27 cellular contexts compared by ENCODE assay signal in genomic region chr4:166600264-166600663, GRCh38.
"Had no signal": no experiment of that assay in that cellular context is flagged by ENCODE, and none has a peak within 500 bp of the region (broad histone marks: within the 10 kb centered on the region; RNA-seq: fewer than 3 reads in every experiment).

No MANE protein-coding gene starts in this region.

- H3K27ac ChIP-seq: stomach, suprapubic skin, testis, thoracic aorta, thyroid gland, tibial artery, tibial nerve, transverse colon, upper lobe of left lung, upper lobe of right lung, uterus, vagina had no signal

- H3K4me3 ChIP-seq: stomach, suprapubic skin, testis, thoracic aorta, thyroid gland, tibial artery, tibial nerve, transverse colon, upper lobe of left lung, upper lobe of right lung, uterus, vagina had no signal

- H3K27me3 ChIP-seq: stomach, suprapubic skin, testis, thyroid gland, tibial artery, tibial nerve, transverse colon, upper lobe of left lung, upper lobe of right lung, uterus, vagina had no signal

- FAIRE-seq: urothelium cell line had no signal

- H3K4me1 ChIP-seq: stomach, suprapubic skin, testis, thyroid gland, tibial artery, tibial nerve, transverse colon, upper lobe of left lung, upper lobe of right lung, uterus, vagina had no signal

- DNase-seq: stimulated activated CD4-positive, alpha-beta T cell treated with anti-CD3 and anti-CD28 coated beads, Interleukin-2, amount 100 ng/mL, for 48 hours; stimulated activated CD4-positive, alpha-beta T cell treated with anti-CD3 and anti-CD28 coated beads, Interleukin-4, amount 100 ng/mL, for 1 hour; stimulated activated CD4-positive, alpha-beta T cell treated with anti-CD3 and anti-CD28 coated beads, Interleukin-4, amount 100 ng/mL, for 24 hours; stimulated activated CD4-positive, alpha-beta T cell treated with anti-CD3 and anti-CD28 coated beads, Interleukin-4, amount 100 ng/mL, for 4 hours; stimulated activated CD8-positive, alpha-beta memory T cell treated with anti-CD3 and anti-CD28 coated beads, Interleukin-4, amount 100 ng/mL, for 48 hours; stimulated activated naive B cell treated with anti-CD40 and anti-IgM and Interleukin-4, amounts not matched to agents 10 μg/mL and 1 μg/mL and 100 μg/mL, for 72 hours; stimulated activated naive CD4-positive, alpha-beta T cell; stimulated activated naive CD4-positive, alpha-beta T cell treated with Interleukin-2 at 50 U/mL for 16 hours; stimulated activated naive CD8-positive, alpha-beta T cell treated with anti-CD3 and anti-CD28 coated beads, Interleukin-15, amount 100 ng/mL, for 72 hours; stimulated activated naive CD8-positive, alpha-beta T cell treated with anti-CD3 and anti-CD28 coated beads, Interleukin-15, Interleukin-2, amounts not matched to agents 100 U/mL and 50 U/mL, for 24 hours; stomach; substantia nigra; testis; thyroid gland; tibial artery; transverse colon; trophoblast cell; upper lobe of left lung; upper lobe of right lung; uterus had no signal

- H3K36me3 ChIP-seq: stomach, suprapubic skin, thoracic aorta, thyroid gland, tibial artery, tibial nerve, transverse colon, upper lobe of left lung, upper lobe of right lung, uterus, vagina had no signal

- ATAC-seq: stimulated activated effector memory CD8-positive, alpha-beta T cell treated with anti-CD3 and anti-CD28 coated beads, Interleukin-12 subunit alpha, Interleukin-12 subunit beta, amount 100 ng/mL, for 72 hours; stimulated activated memory B cell treated with anti-CD40 and anti-IgM and Interleukin-4, amounts not matched to agents 10 μg/mL and 1 μg/mL and 100 μg/mL, for 72 hours; stimulated activated naive B cell treated with anti-CD40 and anti-IgM and Interleukin-4, amounts not matched to agents 10 μg/mL and 1 μg/mL and 100 μg/mL, for 72 hours; stimulated activated naive CD8-positive, alpha-beta T cell treated with anti-CD3 and anti-CD28 coated beads, Interleukin-15, amount 100 ng/mL, for 72 hours; stimulated activated naive CD8-positive, alpha-beta T cell treated with anti-CD3 and anti-CD28 coated beads, Interleukin-15, Interleukin-2, amounts not matched to agents 100 U/mL and 50 U/mL, for 24 hours; upper lobe of right lung had no signal

- H3K9me3 ChIP-seq: stomach, suprapubic skin, testis, thoracic aorta, thyroid gland, tibial artery, tibial nerve, transverse colon, upper lobe of left lung, upper lobe of right lung, uterus, vagina had no signal
